In the genomic region with DNA sequence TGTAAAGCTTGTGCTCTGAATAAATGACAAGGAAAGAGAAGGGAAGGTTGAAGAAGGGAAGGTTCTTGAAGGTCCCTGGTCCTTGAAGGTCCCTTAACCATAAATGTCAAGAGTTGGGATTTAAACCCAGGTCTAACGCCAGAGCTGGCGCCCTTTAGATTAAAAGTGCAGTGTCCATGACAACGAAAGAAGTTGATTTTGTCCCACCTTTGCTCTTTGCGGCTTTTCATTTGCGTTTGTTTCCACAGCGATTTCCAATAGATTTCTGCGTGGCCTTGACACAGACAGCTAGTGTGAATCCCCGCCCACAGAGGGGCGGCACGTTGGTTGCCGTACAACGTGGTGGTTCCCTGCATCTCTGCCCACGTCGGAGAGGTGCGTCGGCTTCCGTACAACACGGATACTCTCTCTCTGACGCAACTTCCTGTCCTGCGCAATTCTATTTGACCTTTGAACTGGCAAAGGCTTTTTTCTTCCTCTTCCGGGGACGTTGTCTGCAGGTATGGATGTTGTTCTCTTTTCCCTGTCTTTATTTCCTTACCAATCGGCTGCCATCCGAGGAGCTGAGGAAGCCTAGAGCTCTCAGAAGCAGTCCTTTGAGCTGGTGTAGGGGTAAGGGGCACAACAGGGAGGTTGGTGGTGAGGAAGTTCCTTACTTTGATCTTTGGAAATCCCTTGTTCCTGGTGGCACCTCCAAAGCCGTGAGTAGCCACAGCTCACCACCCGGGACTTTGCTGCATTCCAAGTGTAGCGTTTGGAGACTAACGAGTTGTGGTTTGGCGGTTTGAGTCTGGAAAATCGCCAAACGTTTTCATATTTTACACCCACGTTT, we compare ENCODE assay signal across 1 cellular context.
TF ChIP-seq lines count a peak whose summit lies in the region.

A gene (plus strand): TSS at position 476 of the 832 bp plus-strand sequence. CDS start 1,384 bp downstream, outside the sequence.

TF ChIP-seq in HCT116, 20 proteins besides CTCF, POLR2A, EP300 and RAD21 (continued from another document):
- TF ChIP-seq, protein P1, sequence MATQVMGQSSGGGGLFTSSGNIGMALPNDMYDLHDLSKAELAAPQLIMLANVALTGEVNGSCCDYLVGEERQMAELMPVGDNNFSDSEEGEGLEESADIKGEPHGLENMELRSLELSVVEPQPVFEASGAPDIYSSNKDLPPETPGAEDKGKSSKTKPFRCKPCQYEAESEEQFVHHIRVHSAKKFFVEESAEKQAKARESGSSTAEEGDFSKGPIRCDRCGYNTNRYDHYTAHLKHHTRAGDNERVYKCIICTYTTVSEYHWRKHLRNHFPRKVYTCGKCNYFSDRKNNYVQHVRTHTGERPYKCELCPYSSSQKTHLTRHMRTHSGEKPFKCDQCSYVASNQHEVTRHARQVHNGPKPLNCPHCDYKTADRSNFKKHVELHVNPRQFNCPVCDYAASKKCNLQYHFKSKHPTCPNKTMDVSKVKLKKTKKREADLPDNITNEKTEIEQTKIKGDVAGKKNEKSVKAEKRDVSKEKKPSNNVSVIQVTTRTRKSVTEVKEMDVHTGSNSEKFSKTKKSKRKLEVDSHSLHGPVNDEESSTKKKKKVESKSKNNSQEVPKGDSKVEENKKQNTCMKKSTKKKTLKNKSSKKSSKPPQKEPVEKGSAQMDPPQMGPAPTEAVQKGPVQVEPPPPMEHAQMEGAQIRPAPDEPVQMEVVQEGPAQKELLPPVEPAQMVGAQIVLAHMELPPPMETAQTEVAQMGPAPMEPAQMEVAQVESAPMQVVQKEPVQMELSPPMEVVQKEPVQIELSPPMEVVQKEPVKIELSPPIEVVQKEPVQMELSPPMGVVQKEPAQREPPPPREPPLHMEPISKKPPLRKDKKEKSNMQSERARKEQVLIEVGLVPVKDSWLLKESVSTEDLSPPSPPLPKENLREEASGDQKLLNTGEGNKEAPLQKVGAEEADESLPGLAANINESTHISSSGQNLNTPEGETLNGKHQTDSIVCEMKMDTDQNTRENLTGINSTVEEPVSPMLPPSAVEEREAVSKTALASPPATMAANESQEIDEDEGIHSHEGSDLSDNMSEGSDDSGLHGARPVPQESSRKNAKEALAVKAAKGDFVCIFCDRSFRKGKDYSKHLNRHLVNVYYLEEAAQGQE (IDR thresholded peaks at IDR 0.05; ENCODE audit: low read depth): no peak
- TF ChIP-seq EGR1 (IDR thresholded peaks at IDR 0.05; ENCODE audit: low read depth) (peak; percentile 93), EZH2phosphoT487 (IDR thresholded peaks at IDR 0.05; ENCODE audit: borderline replicate concordance) (no peak), TCF7L2 (IDR thresholded peaks at IDR 0.05; ENCODE audit: borderline replicate concordance, extremely low read depth, insufficient read depth, insufficient read length) (peak; percentile 76), SP1 (IDR thresholded peaks at IDR 0.05; ENCODE audit: low read depth) (peak; percentile 71), CEBPB (IDR thresholded peaks at IDR 0.05; ENCODE audit: low read depth) (peak; percentile 74), ZFX (IDR thresholded peaks at IDR 0.05) (no peak), SRF (IDR thresholded peaks at IDR 0.05; ENCODE audit: low read depth) (no peak)
- TF ChIP-seq, protein P2, sequence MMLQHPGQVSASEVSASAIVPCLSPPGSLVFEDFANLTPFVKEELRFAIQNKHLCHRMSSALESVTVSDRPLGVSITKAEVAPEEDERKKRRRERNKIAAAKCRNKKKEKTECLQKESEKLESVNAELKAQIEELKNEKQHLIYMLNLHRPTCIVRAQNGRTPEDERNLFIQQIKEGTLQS (IDR thresholded peaks at IDR 0.05): no peak
